Comparison of ENCODE assay signal across 15 cellular contexts in genomic region chr10:10498781-10499180, GRCh38.
A peak's percentile ranks its signal among the peaks of the same experiment; 100 is the strongest.
DNase-seq lines count a peak whose midpoint lies in the region; ATAC-seq and TF ChIP-seq lines count a peak whose summit lies in the region.
"Had no signal": no experiment of that assay in that cellular context is flagged by ENCODE, and none has a peak within 500 bp of the region (broad histone marks: within the 10 kb centered on the region; RNA-seq: fewer than 3 reads in every experiment).

No MANE protein-coding gene starts in this region.

- no peak overlapping the region for H3K4me3 Mint-ChIP-seq in immature natural killer cell
- H3K4me3 Mint-ChIP-seq: CD8-positive, alpha-beta memory T cell; H9 had no signal

- in situ Hi-C loops in GM23248 (cut with MboI) = no loop called here

- H3K9me3 Mint-ChIP-seq in immature natural killer cell = peaks cover 0 to 6% (median 2%) of the 10 kb centered on the region in 6 donors

- peak; percentile 61 for DNase-seq in GM23248
- peak; percentile 62 to 88 for DNase-seq in cardiac fibroblast (ENCODE audit: low read depth in 2 of 2)
- peak; percentile 18 for DNase-seq in fibroblast of the conjunctiva (ENCODE audit: low read depth)
- no peak for DNase-seq in foreskin keratinocyte
- no peak for DNase-seq in suprapubic skin (ENCODE audit: low spot score in 2 of 2)
- DNase-seq in immature natural killer cell = no peak
- no peak for DNase-seq in D341Med (ENCODE audit: low spot score)
- DNase-seq: C1 segment of cervical spinal cord; CD8-positive, alpha-beta memory T cell; H9; NCI-H1105 treated with DMSO at 0.1 percent for 48 hours; NCI-H1694; Peyer's patch; Right ventricle myocardium superior had no signal

- H3K4me1 ChIP-seq in ACC112 (ENCODE audit: control insufficient read depth, insufficient read depth, low read length, unreplicated experiment) (peaks cover 15% of the 10 kb centered on the region), GM23248 (ENCODE audit: insufficient read depth) (peaks cover 30% of the 10 kb centered on the region), foreskin keratinocyte (no peaks in the 10 kb centered on the region), suprapubic skin (no peaks in the 10 kb centered on the region)
- H3K4me1 ChIP-seq: Peyer's patch had no signal

- H3K79me2 ChIP-seq in ACC112 (ENCODE audit: control insufficient read depth, insufficient read depth, low read length, unreplicated experiment) = no peaks in the 10 kb centered on the region
- H3K79me2 ChIP-seq in GM23248 (ENCODE audit: insufficient read depth) = no peaks in the 10 kb centered on the region

- no peak for TF ChIP-seq EP300 in suprapubic skin (IDR thresholded peaks at IDR 0.05)

- ATAC-seq in foreskin keratinocyte = no peak

- no peaks in the 10 kb centered on the region for H3K4me1 Mint-ChIP-seq in immature natural killer cell
- H3K4me1 Mint-ChIP-seq: CD8-positive, alpha-beta memory T cell; H9 had no signal

- H3K27me3 Mint-ChIP-seq in immature natural killer cell (ENCODE audit: low read depth in 3 of 3) = peaks cover 0 to 3% (median 2%) of the 10 kb centered on the region in 3 donors
- H3K27me3 Mint-ChIP-seq: CD8-positive, alpha-beta memory T cell had no signal

- H3K27me3 ChIP-seq in ACC112 (ENCODE audit: insufficient read depth, low read length) = no peaks in the 10 kb centered on the region
- H3K27me3 ChIP-seq in GM23248 (replicated peaks; ENCODE audit: insufficient read depth) = no peaks in the 10 kb centered on the region
- no peaks in the 10 kb centered on the region for H3K27me3 ChIP-seq in foreskin keratinocyte
- no peaks in the 10 kb centered on the region for H3K27me3 ChIP-seq in suprapubic skin
- H3K27me3 ChIP-seq: Peyer's patch had no signal

- H3K36me3 Mint-ChIP-seq in immature natural killer cell = no peaks in the 10 kb centered on the region
- H3K36me3 Mint-ChIP-seq: CD8-positive, alpha-beta memory T cell had no signal

- H3K9me3 ChIP-seq in GM23248 (ENCODE audit: low read depth) = no peaks in the 10 kb centered on the region
- no peaks in the 10 kb centered on the region for H3K9me3 ChIP-seq in suprapubic skin
- H3K9me3 ChIP-seq: Peyer's patch had no signal

- H3K4me3 ChIP-seq in ACC112 (ENCODE audit: low read depth, low read length) (no peak overlapping the region), GM23248 (no peak overlapping the region), cardiac fibroblast (replicated peaks in 1 of 2; ENCODE audit: low read depth in 2 of 2, low read length in 2 of 2) (no peak overlapping the region), suprapubic skin (no peak overlapping the region)
- H3K4me3 ChIP-seq: Peyer's patch had no signal

- no peaks in the 10 kb centered on the region for H4K20me1 ChIP-seq in GM23248 (ENCODE audit: insufficient read depth)

- TF ChIP-seq POLR2A in suprapubic skin (IDR thresholded peaks at IDR 0.05) = no peak

- H3K36me3 ChIP-seq in ACC112 (ENCODE audit: insufficient read depth, low read length) = no peaks in the 10 kb centered on the region
- H3K36me3 ChIP-seq in GM23248 (ENCODE audit: low read depth) = no peaks in the 10 kb centered on the region
- H3K36me3 ChIP-seq in suprapubic skin = no peaks in the 10 kb centered on the region
- H3K36me3 ChIP-seq: Peyer's patch had no signal

- no peaks in the 10 kb centered on the region for H3K9me2 ChIP-seq in GM23248 (ENCODE audit: insufficient read depth)

- no peak overlapping the region for H3K4me2 ChIP-seq in GM23248 (ENCODE audit: unreplicated experiment)

- no peak overlapping the region for H2AFZ ChIP-seq in ACC112 (ENCODE audit: low read length, unreplicated experiment)
- no peak overlapping the region for H2AFZ ChIP-seq in GM23248

- no peak overlapping the region for H3K27ac Mint-ChIP-seq in immature natural killer cell
- H3K27ac Mint-ChIP-seq: CD8-positive, alpha-beta memory T cell; H9 had no signal

- no peak overlapping the region for H3K9ac ChIP-seq in GM23248

- H3K27ac ChIP-seq in ACC112 (ENCODE audit: low read depth, low read length) (peak overlapping the region; percentile 75; the same call in 1 of the 2 replicates), GM23248 (no peak overlapping the region), foreskin keratinocyte (no peak overlapping the region), suprapubic skin (no peak overlapping the region)
- H3K27ac ChIP-seq: Peyer's patch had no signal

- peaks cover 22% of the 10 kb centered on the region for H3F3A ChIP-seq in GM23248 (ENCODE audit: insufficient read depth)

- TF ChIP-seq CTCF in cardiac fibroblast (IDR thresholded peaks at IDR 0.05; ENCODE audit: low read depth, low read length) = no peak
- TF ChIP-seq CTCF in foreskin keratinocyte (conservative IDR thresholded peaks at IDR 0.05) = no peak
- TF ChIP-seq CTCF in suprapubic skin (IDR thresholded peaks at IDR 0.05) = no peak

- WGBS in GM23248 (ENCODE audit: low coverage in 1 of 2, low lambda C conversion rate in 2 of 2, missing lambda C conversion rate in 2 of 2), 2 experiments = 83 to 92% methylated on average over 3 of the region's 3 CpGs
- 89% methylated on average over 3 of the region's 3 CpGs for WGBS in suprapubic skin

Comparison
In these comparisons a context has a peak if more than half of its experiments do, and no peak if none do; other contexts are left out.
1. DNase-seq: peak in GM23248 (single experiment), cardiac fibroblast (2 of 2) and fibroblast of the conjunctiva (single experiment); none in foreskin keratinocyte (0 of 2), suprapubic skin (0 of 2), immature natural killer cell (0 of 3) and D341Med (single experiment).